19 cellular contexts compared by ENCODE assay signal in the genomic region with DNA sequence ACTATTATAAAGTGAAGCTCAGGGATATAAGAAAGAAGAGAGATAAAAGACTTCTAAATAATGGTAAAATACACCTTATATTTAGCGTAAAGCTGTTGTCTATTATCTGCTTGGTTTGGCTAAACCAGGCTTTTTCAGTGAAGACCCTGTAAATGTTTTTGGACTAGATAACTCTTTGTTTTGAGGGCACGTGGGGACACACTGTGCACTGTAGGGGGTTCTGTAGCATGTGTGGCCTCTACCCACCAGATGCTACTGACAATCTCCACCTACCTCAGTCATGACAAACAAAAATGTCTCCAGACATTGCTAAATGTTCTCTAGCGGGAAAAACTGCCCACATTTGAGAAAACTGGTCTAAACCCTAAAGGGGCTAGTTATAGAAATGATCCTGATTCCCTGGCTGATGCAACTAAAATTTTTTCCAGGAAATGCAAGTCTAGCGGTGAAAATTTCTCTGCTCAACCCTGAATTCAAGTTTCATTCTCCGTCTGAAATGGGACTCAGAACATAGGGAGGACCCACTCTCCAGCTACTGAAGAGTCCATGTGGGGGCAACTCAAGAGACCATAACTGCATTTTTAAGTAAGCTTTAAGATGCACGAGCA.
A peak's percentile ranks its signal among the peaks of the same experiment; 100 is the strongest.
DNase-seq lines count a peak whose midpoint lies in the region; ATAC-seq, FAIRE-seq and TF ChIP-seq lines count a peak whose summit lies in the region.
"Had no signal": no experiment of that assay in that cellular context is flagged by ENCODE, and none has a peak within 500 bp of the region (broad histone marks: within the 10 kb centered on the region; RNA-seq: fewer than 3 reads in every experiment).

No MANE protein-coding gene starts in this region.

- CTCF ChIA-PET in K562 (lab: Yijun Ruan, JAX; ENCODE audit: low intra/inter-chr PET ratio): no interaction called here

- intact Hi-C loops in K562 (cut with micrococcal nuclease): loop anchor here (5.0 kb wide), 1 partner anchor 80 kb away; no protein-coding TSS in a partner anchor

- peaks cover 0 to 2% of the 10 kb centered on the region in 2 donors for H3K9me3 Mint-ChIP-seq in activated T-cell treated with anti-CD3 and anti-CD28 coated beads, Interleukin-2, amount 50 U/mL, for 72 hours
- no peaks in the 10 kb centered on the region for H3K9me3 Mint-ChIP-seq in activated T-cell treated with anti-CD3 and anti-CD28 coated beads, Interleukin-2, amount 50 U/mL, for 4 hours
- peaks cover 5% of the 10 kb centered on the region for H3K9me3 Mint-ChIP-seq in stimulated activated naive CD8-positive, alpha-beta T cell treated with anti-CD3 and anti-CD28 coated beads, Interleukin-15, Interleukin-2, amounts not matched to agents 100 ng/mL and 50 ng/mL, for 24 hours
- H3K9me3 Mint-ChIP-seq in stimulated activated naive CD8-positive, alpha-beta T cell treated with anti-CD3 and anti-CD28 coated beads, Interleukin-15, amount 100 ng/mL, for 72 hours: peaks cover 0 to 5% of the 10 kb centered on the region in 2 donors
- H3K9me3 Mint-ChIP-seq: CD4-positive, alpha-beta T cell; H9 had no signal

- no peak overlapping the region for H3K4me2 ChIP-seq in K562 (ENCODE audit: insufficient read depth, low read length)

- FAIRE-seq in K562 (lab: Jason Lieb, UNC): no peak
- FAIRE-seq: A204.1, D721Med, G401.6, GM12891, GM19239, H1, HepG2 had no signal

- POLR2A ChIA-PET in K562 (lab: Yijun Ruan, JAX): no interaction called here

- H3K79me2 ChIP-seq in K562 (ENCODE audit: control insufficient read depth, insufficient read depth, low read length): no peaks in the 10 kb centered on the region

- H3K4me1 ChIP-seq in K562 (replicated peaks in 1 of 2; ENCODE audit: control insufficient read depth in 2 of 2, insufficient read depth in 2 of 2, low read length in 2 of 2) (peaks cover 0 to 6% of the 10 kb centered on the region in 2 experiments; a peak in 2 of 5 replicates), BE2C (no peaks in the 10 kb centered on the region)
- H3K4me1 ChIP-seq: Caco-2 had no signal

- TF ChIP-seq CTCF in K562 (IDR thresholded peaks at IDR 0.05 in 2 of 3, conservative IDR thresholded peaks at IDR 0.05 in 1 of 3; ENCODE audit: insufficient read depth in 2 of 3, low read depth in 1 of 3, low read length in 3 of 3): no peak
- no peak for TF ChIP-seq CTCF in BE2C (IDR thresholded peaks at IDR 0.05; ENCODE audit: low read depth, low read length)

- peaks cover 22% of the 10 kb centered on the region for H3K27me3 Mint-ChIP-seq in activated T-cell treated with anti-CD3 and anti-CD28 coated beads, Interleukin-2, amount 50 U/mL, for 72 hours (ENCODE audit: low read depth)
- H3K27me3 Mint-ChIP-seq in activated T-cell treated with anti-CD3 and anti-CD28 coated beads, Interleukin-2, amount 50 U/mL, for 4 hours (ENCODE audit: low read depth): peaks cover 2% of the 10 kb centered on the region
- no peaks in the 10 kb centered on the region for H3K27me3 Mint-ChIP-seq in stimulated activated naive CD8-positive, alpha-beta T cell treated with anti-CD3 and anti-CD28 coated beads, Interleukin-15, Interleukin-2, amounts not matched to agents 100 ng/mL and 50 ng/mL, for 24 hours
- no peaks in the 10 kb centered on the region for H3K27me3 Mint-ChIP-seq in stimulated activated naive CD8-positive, alpha-beta T cell treated with anti-CD3 and anti-CD28 coated beads, Interleukin-15, amount 100 ng/mL, for 72 hours
- H3K27me3 Mint-ChIP-seq: CD4-positive, alpha-beta T cell had no signal

- peaks cover 34% of the 10 kb centered on the region for H3K4me1 Mint-ChIP-seq in activated T-cell treated with anti-CD3 and anti-CD28 coated beads, Interleukin-2, amount 50 U/mL, for 72 hours (ENCODE audit: low read depth)
- H3K4me1 Mint-ChIP-seq in activated T-cell treated with anti-CD3 and anti-CD28 coated beads, Interleukin-2, amount 50 U/mL, for 4 hours (ENCODE audit: low read depth): peaks cover 10% of the 10 kb centered on the region
- H3K4me1 Mint-ChIP-seq in stimulated activated naive CD8-positive, alpha-beta T cell treated with anti-CD3 and anti-CD28 coated beads, Interleukin-15, Interleukin-2, amounts not matched to agents 100 ng/mL and 50 ng/mL, for 24 hours (ENCODE audit: low read depth): peaks cover 23% of the 10 kb centered on the region
- peaks cover 27% of the 10 kb centered on the region for H3K4me1 Mint-ChIP-seq in stimulated activated naive CD8-positive, alpha-beta T cell treated with anti-CD3 and anti-CD28 coated beads, Interleukin-15, amount 100 ng/mL, for 72 hours
- H3K4me1 Mint-ChIP-seq: H9 had no signal

- ATAC-seq in activated T-cell treated with anti-CD3 and anti-CD28 coated beads, Interleukin-2, amount 50 U/mL, for 72 hours (replicated peaks in 1 of 2): no peak
- no peak for ATAC-seq in activated T-cell treated with anti-CD3 and anti-CD28 coated beads, Interleukin-2, amount 50 U/mL, for 4 hours
- ATAC-seq in stimulated activated naive CD8-positive, alpha-beta T cell treated with anti-CD3 and anti-CD28 coated beads, Interleukin-15, amount 100 ng/mL, for 72 hours: no peak
- peak; percentile 67 for ATAC-seq in K562
- ATAC-seq: HepG2 had no signal

- TF ChIP-seq RAD21 in K562 (CRISPR knock-in tag; conservative IDR thresholded peaks at IDR 0.05 in 1 of 2, IDR thresholded peaks at IDR 0.05 in 1 of 2): no peak

- H3K27me3 ChIP-seq in K562 (ENCODE audit: control insufficient read depth in 2 of 2, insufficient read depth in 2 of 2, low read length in 2 of 2) (no peaks in the 10 kb centered on the region), BE2C (no peaks in the 10 kb centered on the region)

- no peak overlapping the region for H3K27ac ChIP-seq in K562 (ENCODE audit: extremely low read depth, low read depth, low read length)
- H3K27ac ChIP-seq: C4-2B had no signal

- no peak for TF ChIP-seq EP300 in K562 (IDR thresholded peaks at IDR 0.05; ENCODE audit: low read length)

- H3K9ac ChIP-seq in K562 (ENCODE audit: insufficient read depth in 1 of 2, low read depth in 2 of 2, low read length in 2 of 2): no peak overlapping the region

- no peaks in the 10 kb centered on the region for H3K36me3 ChIP-seq in K562 (ENCODE audit: control insufficient read depth, insufficient read depth, low read length)
- H3K36me3 ChIP-seq in BE2C: no peaks in the 10 kb centered on the region

- 9% methylated on average over 6 of the region's 6 CpGs for WGBS in K562 (ENCODE audit: insufficient coverage, low coverage, missing lambda C conversion rate)

- in situ Hi-C loops in K562 (cut with MboI): no loop called here

- H3K36me3 Mint-ChIP-seq in activated T-cell treated with anti-CD3 and anti-CD28 coated beads, Interleukin-2, amount 50 U/mL, for 72 hours (ENCODE audit: insufficient read depth in 2 of 2): peaks cover 4 to 9% of the 10 kb centered on the region in 2 donors
- no peaks in the 10 kb centered on the region for H3K36me3 Mint-ChIP-seq in activated T-cell treated with anti-CD3 and anti-CD28 coated beads, Interleukin-2, amount 50 U/mL, for 4 hours (ENCODE audit: insufficient read depth)
- no peaks in the 10 kb centered on the region for H3K36me3 Mint-ChIP-seq in stimulated activated naive CD8-positive, alpha-beta T cell treated with anti-CD3 and anti-CD28 coated beads, Interleukin-15, Interleukin-2, amounts not matched to agents 100 ng/mL and 50 ng/mL, for 24 hours (ENCODE audit: low read depth)

- H3K4me3 Mint-ChIP-seq in activated T-cell treated with anti-CD3 and anti-CD28 coated beads, Interleukin-2, amount 50 U/mL, for 72 hours: peak overlapping the region; percentile 32 to 62
- no peak overlapping the region for H3K4me3 Mint-ChIP-seq in activated T-cell treated with anti-CD3 and anti-CD28 coated beads, Interleukin-2, amount 50 U/mL, for 4 hours
- H3K4me3 Mint-ChIP-seq in stimulated activated naive CD8-positive, alpha-beta T cell treated with anti-CD3 and anti-CD28 coated beads, Interleukin-15, Interleukin-2, amounts not matched to agents 100 ng/mL and 50 ng/mL, for 24 hours: no peak overlapping the region
- no peak overlapping the region for H3K4me3 Mint-ChIP-seq in stimulated activated naive CD8-positive, alpha-beta T cell treated with anti-CD3 and anti-CD28 coated beads, Interleukin-15, amount 100 ng/mL, for 72 hours
- H3K4me3 Mint-ChIP-seq: CD4-positive, alpha-beta T cell; H9 had no signal

- H3K9me3 ChIP-seq in K562 (replicated peaks; ENCODE audit: control insufficient read depth, insufficient read depth, low read depth, low read length) (no peaks in the 10 kb centered on the region), BE2C (no peaks in the 10 kb centered on the region)
- H3K9me3 ChIP-seq: Caco-2 had no signal

- H2AFZ ChIP-seq in K562 (ENCODE audit: low read depth, low read length): peak overlapping the region; percentile 64

- H3K4me3 ChIP-seq in K562: no peak overlapping the region
- no peak overlapping the region for H3K4me3 ChIP-seq in BE2C (ENCODE audit: low read depth, low read length)

- no peak for DNase-seq in activated T-cell treated with anti-CD3 and anti-CD28 coated beads, Interleukin-2, amount 50 U/mL, for 72 hours
- no peak for DNase-seq in activated T-cell treated with anti-CD3 and anti-CD28 coated beads, Interleukin-2, amount 50 U/mL, for 4 hours
- DNase-seq in stimulated activated naive CD8-positive, alpha-beta T cell treated with anti-CD3 and anti-CD28 coated beads, Interleukin-15, amount 100 ng/mL, for 72 hours: no peak
- peak in 1 of 4 experiments; percentile 11 for DNase-seq in K562 (ENCODE audit: extremely low read depth in 1 of 4, low spot score in 3 of 4)
- DNase-seq in BE2C: no peak
- DNase-seq in effector CD4-positive, alpha-beta T cell: no peak
- DNase-seq: ACHN; Caco-2; CD4-positive, alpha-beta T cell; H9 had no signal

- TF ChIP-seq POLR2A in K562 (conservative IDR thresholded peaks at IDR 0.05): no peak

- no peaks in the 10 kb centered on the region for H3K9me1 ChIP-seq in K562 (ENCODE audit: control insufficient read depth, insufficient read depth, low read length)

- H3K27ac Mint-ChIP-seq in activated T-cell treated with anti-CD3 and anti-CD28 coated beads, Interleukin-2, amount 50 U/mL, for 72 hours: no peak overlapping the region
- peak overlapping the region; percentile 34 for H3K27ac Mint-ChIP-seq in stimulated activated naive CD8-positive, alpha-beta T cell treated with anti-CD3 and anti-CD28 coated beads, Interleukin-15, Interleukin-2, amounts not matched to agents 100 ng/mL and 50 ng/mL, for 24 hours
- H3K27ac Mint-ChIP-seq in stimulated activated naive CD8-positive, alpha-beta T cell treated with anti-CD3 and anti-CD28 coated beads, Interleukin-15, amount 100 ng/mL, for 72 hours: peak overlapping the region in 1 of 2 donors; percentile 52
- H3K27ac Mint-ChIP-seq: CD4-positive, alpha-beta T cell had no signal

- H4K20me1 ChIP-seq in K562 (replicated peaks; ENCODE audit: control insufficient read depth, insufficient read depth, low read length): no peaks in the 10 kb centered on the region

- BruUV-seq in K562 (replicated peaks; lab: Mats Ljungman, UMichigan): no TSS peak

TF ChIP-seq in K562, 482 proteins besides CTCF, POLR2A, EP300 and RAD21 (continues in another document):
- TF ChIP-seq MEIS2 (IDR thresholded peaks at IDR 0.05; ENCODE audit: partially characterized antibody) (no peak), POLR2H (tag; IDR thresholded peaks at IDR 0.05; ENCODE audit: low read depth) (0 out of 2 replicates have a peak, but pooled peaks have one; percentile 14), CEBPG (CRISPR knock-in tag; IDR thresholded peaks at IDR 0.05) (peak; percentile 57; the same call in 1 of the 2 replicates), CEBPG (tag; conservative IDR thresholded peaks at IDR 0.05 in 1 of 2, IDR thresholded peaks at IDR 0.05 in 1 of 2) (peak in 1 of 2 experiments; percentile 66; a peak in 2 of 4 replicates), CBFA2T2 (conservative IDR thresholded peaks at IDR 0.05) (peak; percentile 44)

Comparison
In these comparisons a context has a peak if more than half of its experiments do, and no peak if none do; other contexts are left out.
1. H3K4me3 Mint-ChIP-seq: peak in activated T-cell treated with anti-CD3 and anti-CD28 coated beads, Interleukin-2, amount 50 U/mL, for 72 hours (2 of 2); none in activated T-cell treated with anti-CD3 and anti-CD28 coated beads, Interleukin-2, amount 50 U/mL, for 4 hours (single experiment), stimulated activated naive CD8-positive, alpha-beta T cell treated with anti-CD3 and anti-CD28 coated beads, Interleukin-15, Interleukin-2, amounts not matched to agents 100 ng/mL and 50 ng/mL, for 24 hours (single experiment) and stimulated activated naive CD8-positive, alpha-beta T cell treated with anti-CD3 and anti-CD28 coated beads, Interleukin-15, amount 100 ng/mL, for 72 hours (0 of 2).